1 cellular context compared by ENCODE assay signal in the genomic region with DNA sequence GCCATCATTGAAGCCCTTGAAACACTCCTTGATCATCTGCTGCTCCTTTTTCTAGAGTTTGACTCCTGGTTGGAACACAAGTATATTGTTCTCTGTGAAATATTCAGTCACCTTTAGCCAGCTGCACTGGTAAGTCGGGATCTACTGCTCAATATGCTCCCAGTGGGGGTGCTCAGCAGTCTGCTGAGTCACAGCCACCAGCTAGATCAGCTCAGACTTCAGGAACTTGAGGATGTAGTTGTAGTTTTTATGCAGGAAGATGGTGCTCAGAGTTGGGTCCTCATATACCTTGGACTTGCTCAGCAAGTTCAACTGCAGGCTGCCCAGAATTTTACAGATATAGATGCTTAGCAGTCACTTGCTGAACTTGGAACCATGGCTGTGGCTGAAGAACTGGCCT.
TF ChIP-seq lines count a peak whose summit lies in the region.

No MANE protein-coding gene starts in this region.

TF ChIP-seq in GM23338, 12 proteins besides CTCF, POLR2A, EP300 and RAD21 (continued from another document):
- TF ChIP-seq, protein P1, sequence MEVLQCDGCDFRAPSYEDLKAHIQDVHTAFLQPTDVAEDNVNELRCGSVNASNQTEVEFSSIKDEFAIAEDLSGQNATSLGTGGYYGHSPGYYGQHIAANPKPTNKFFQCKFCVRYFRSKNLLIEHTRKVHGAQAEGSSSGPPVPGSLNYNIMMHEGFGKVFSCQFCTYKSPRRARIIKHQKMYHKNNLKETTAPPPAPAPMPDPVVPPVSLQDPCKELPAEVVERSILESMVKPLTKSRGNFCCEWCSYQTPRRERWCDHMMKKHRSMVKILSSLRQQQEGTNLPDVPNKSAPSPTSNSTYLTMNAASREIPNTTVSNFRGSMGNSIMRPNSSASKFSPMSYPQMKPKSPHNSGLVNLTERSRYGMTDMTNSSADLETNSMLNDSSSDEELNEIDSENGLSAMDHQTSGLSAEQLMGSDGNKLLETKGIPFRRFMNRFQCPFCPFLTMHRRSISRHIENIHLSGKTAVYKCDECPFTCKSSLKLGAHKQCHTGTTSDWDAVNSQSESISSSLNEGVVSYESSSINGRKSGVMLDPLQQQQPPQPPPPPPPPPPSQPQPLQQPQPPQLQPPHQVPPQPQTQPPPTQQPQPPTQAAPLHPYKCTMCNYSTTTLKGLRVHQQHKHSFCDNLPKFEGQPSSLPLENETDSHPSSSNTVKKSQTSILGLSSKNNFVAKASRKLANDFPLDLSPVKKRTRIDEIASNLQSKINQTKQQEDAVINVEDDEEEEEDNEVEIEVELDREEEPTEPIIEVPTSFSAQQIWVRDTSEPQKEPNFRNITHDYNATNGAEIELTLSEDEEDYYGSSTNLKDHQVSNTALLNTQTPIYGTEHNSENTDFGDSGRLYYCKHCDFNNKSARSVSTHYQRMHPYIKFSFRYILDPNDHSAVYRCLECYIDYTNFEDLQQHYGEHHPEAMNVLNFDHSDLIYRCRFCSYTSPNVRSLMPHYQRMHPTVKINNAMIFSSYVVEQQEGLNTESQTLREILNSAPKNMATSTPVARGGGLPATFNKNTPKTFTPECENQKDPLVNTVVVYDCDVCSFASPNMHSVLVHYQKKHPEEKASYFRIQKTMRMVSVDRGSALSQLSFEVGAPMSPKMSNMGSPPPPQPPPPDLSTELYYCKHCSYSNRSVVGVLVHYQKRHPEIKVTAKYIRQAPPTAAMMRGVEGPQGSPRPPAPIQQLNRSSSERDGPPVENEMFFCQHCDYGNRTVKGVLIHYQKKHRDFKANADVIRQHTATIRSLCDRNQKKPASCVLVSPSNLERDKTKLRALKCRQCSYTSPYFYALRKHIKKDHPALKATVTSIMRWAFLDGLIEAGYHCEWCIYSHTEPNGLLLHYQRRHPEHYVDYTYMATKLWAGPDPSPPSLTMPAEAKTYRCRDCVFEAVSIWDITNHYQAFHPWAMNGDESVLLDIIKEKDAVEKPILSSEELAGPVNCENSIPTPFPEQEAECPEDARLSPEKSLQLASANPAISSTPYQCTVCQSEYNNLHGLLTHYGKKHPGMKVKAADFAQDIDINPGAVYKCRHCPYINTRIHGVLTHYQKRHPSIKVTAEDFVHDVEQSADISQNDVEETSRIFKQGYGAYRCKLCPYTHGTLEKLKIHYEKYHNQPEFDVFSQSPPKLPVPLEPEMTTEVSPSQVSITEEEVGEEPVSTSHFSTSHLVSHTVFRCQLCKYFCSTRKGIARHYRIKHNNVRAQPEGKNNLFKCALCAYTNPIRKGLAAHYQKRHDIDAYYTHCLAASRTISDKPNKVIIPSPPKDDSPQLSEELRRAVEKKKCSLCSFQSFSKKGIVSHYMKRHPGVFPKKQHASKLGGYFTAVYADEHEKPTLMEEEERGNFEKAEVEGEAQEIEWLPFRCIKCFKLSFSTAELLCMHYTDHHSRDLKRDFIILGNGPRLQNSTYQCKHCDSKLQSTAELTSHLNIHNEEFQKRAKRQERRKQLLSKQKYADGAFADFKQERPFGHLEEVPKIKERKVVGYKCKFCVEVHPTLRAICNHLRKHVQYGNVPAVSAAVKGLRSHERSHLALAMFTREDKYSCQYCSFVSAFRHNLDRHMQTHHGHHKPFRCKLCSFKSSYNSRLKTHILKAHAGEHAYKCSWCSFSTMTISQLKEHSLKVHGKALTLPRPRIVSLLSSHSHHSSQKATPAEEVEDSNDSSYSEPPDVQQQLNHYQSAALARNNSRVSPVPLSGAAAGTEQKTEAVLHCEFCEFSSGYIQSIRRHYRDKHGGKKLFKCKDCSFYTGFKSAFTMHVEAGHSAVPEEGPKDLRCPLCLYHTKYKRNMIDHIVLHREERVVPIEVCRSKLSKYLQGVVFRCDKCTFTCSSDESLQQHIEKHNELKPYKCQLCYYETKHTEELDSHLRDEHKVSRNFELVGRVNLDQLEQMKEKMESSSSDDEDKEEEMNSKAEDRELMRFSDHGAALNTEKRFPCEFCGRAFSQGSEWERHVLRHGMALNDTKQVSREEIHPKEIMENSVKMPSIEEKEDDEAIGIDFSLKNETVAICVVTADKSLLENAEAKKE (CRISPR knock-in tag; IDR thresholded peaks at IDR 0.05): no peak
- TF ChIP-seq JUNB (IDR thresholded peaks at IDR 0.05; ENCODE audit: unreplicated experiment) (no peak), EZH2phosphoT487 (IDR thresholded peaks at IDR 0.05; ENCODE audit: unreplicated experiment) (no peak), ZNF114 (CRISPR knock-in tag; IDR thresholded peaks at IDR 0.05) (no peak), ZNF331 (CRISPR knock-in tag; IDR thresholded peaks at IDR 0.05; ENCODE audit: low read depth) (no peak), NANOG (IDR thresholded peaks at IDR 0.05; ENCODE audit: borderline replicate concordance) (no peak)
- TF ChIP-seq, protein P2, sequence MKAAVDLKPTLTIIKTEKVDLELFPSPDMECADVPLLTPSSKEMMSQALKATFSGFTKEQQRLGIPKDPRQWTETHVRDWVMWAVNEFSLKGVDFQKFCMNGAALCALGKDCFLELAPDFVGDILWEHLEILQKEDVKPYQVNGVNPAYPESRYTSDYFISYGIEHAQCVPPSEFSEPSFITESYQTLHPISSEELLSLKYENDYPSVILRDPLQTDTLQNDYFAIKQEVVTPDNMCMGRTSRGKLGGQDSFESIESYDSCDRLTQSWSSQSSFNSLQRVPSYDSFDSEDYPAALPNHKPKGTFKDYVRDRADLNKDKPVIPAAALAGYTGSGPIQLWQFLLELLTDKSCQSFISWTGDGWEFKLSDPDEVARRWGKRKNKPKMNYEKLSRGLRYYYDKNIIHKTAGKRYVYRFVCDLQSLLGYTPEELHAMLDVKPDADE (IDR thresholded peaks at IDR 0.05): no peak
TF ChIP-seq in GM23338: peak in this region for 0.
